In the genomic region with DNA sequence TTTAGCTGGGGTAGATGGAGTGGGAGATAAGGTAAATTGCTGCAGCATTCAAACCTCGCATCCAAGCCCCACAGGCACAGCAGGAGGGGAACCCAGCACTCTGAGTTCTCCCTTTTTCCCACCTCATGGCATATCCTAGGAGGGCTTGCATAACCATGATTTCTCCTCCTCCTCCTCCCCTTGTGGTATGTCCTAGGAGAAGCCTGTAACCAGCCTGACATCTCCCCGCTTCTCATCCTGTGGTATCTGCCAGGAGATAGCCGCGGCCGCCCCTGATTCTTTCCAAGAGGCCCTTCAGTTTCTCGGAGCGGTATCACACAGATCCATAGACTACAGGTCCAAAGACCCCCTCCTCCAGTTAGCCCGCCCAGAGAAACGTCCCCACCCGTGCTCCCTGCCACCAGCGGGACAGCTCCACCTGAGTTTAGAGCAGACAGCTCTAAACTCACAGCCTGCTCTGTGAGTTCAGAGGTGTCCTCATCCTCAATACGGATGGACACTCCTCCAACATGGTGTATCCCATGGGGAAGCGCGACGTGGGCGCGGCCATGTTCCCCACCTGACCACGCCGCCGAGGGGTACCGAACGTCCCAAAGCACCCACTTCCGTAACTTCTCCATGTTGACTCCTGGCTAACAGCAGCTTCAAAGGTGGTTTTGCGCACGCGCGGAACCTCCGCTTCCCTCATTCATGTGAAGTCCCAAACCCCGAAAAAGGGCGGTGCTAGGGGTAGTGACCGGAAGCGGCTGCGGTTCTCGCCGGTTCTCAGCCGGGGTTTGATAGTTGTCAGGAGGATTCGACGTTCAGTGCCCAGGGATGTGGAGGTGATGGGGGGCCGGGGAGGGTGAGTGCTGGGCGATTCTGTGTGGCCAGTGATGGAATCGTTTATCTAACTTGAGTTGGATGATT, we compare ENCODE assay signal across 8 cellular contexts. TPM values are rescaled to one million over a fixed set of nuclear protein-coding genes. Genes with fewer than 3 reads are reported as not detected.
DNase-seq lines count a peak whose midpoint lies in the region; ATAC-seq and TF ChIP-seq lines count a peak whose summit lies in the region.

TSS of gene ZNF81 (plus strand) at position 739 of the 909 bp plus-strand sequence. CDS start 9,366 bp downstream, outside the sequence.

- peak within 1 kb of the TSS; percentile 76; the same call in 1 of the 2 replicates for H3K23ac ChIP-seq in IMR-90 (ENCODE audit: low read depth, low read length)

- H3K79me2 ChIP-seq in OCI-LY7 (ENCODE audit: insufficient read depth, low read depth, low read length): peaks cover 28% of the 10 kb centered on the region

- no peaks in the 10 kb centered on the region for H3K9me2 ChIP-seq in OCI-LY7 (ENCODE audit: insufficient read depth, low read length)

- H3K9ac ChIP-seq in IMR-90 (ENCODE audit: low read depth, low read length): peak within 1 kb of the TSS; percentile 70

- H4K5ac ChIP-seq in IMR-90 (ENCODE audit: low read depth, low read length): peak within 1 kb of the TSS; percentile 53

- POLR2A ChIA-PET in IMR-90 (lab: Charles Lee; ENCODE audit: unreplicated experiment) (no interaction called here), OCI-LY7 (lab: Charles Lee) (interaction anchor here (0.8 to 1.0 kb wide), 2 partner anchors 185 to 281 kb away, joined by 3 to 4 read pairs; no protein-coding TSS in a partner anchor)

- BruUV-seq in IMR-90 (replicated peaks; lab: Mats Ljungman, UMichigan) (no TSS peak), OCI-LY7 (replicated peaks; lab: Mats Ljungman, UMichigan) (TSS peak; percentile 82)

- TF ChIP-seq POLR2A in IMR-90 (IDR thresholded peaks at IDR 0.05; ENCODE audit: low read depth, low read length): peak; percentile 73

- peak within 1 kb of the TSS; percentile 97 for H2AFZ ChIP-seq in IMR-90 (replicated peaks; ENCODE audit: low read length, poor library complexity)
- H2AFZ ChIP-seq in OCI-LY7 (ENCODE audit: low read length): peak within 1 kb of the TSS; percentile 94

- no peak within 1 kb of the TSS; the same call in 1 of the 2 replicates for H2AK5ac ChIP-seq in IMR-90 (ENCODE audit: low read depth, low read length)

- no peaks in the 10 kb centered on the region for H3K9me1 ChIP-seq in IMR-90 (ENCODE audit: insufficient read depth, low read length)

- intact Hi-C loops in IMR-90 (cut with micrococcal nuclease): loop anchor here (1.0 to 5.0 kb wide), 2 partner anchors 174 to 656 kb away; no protein-coding TSS in a partner anchor
- intact Hi-C loops in OCI-LY7 (cut with micrococcal nuclease; ENCODE audit: unreplicated experiment): loop anchor here (5.0 to 10.0 kb wide), 2 partner anchors 91 to 182 kb away; partner anchors contain the start of genes ELK1 and UXT

- H3K4ac ChIP-seq in IMR-90 (ENCODE audit: low read depth, low read length): peak within 1 kb of the TSS; percentile 91

- peak within 1 kb of the TSS; percentile 87 for H3K14ac ChIP-seq in IMR-90 (replicated peaks; ENCODE audit: low read depth, low read length)

- H3K27me3 ChIP-seq in IMR-90 (ENCODE audit: control insufficient read depth, insufficient read depth, low read length): no peaks in the 10 kb centered on the region

- no peaks in the 10 kb centered on the region for H3K9me3 ChIP-seq in IMR-90 (ENCODE audit: control insufficient read depth, insufficient read depth, low read length)
- H3K9me3 ChIP-seq in OCI-LY7 (ENCODE audit: low read length): no peaks in the 10 kb centered on the region

- peak within 1 kb of the TSS; percentile 73; the same call in 1 of the 2 replicates for H2BK120ac ChIP-seq in IMR-90 (ENCODE audit: low read depth, low read length)

- WGBS in IMR-90 (ENCODE audit: extremely low coverage in 2 of 2, insufficient read length in 1 of 2), 2 experiments: 20% methylated on average over 5 of the region's 41 CpGs; no CpG with 5 or more reads in 1 of the 2 experiments

- H3K79me1 ChIP-seq in IMR-90 (ENCODE audit: low read depth in 1 of 2, low read length in 2 of 2): no peaks in the 10 kb centered on the region; a peak in 1 of 4 replicates

- H3K4me3 ChIP-seq in IMR-90 (ENCODE audit: insufficient read depth, low read depth, low read length): peak within 1 kb of the TSS; percentile 65
- H3K4me3 ChIP-seq in OCI-LY7 (ENCODE audit: low read depth, low read length, poor library complexity, severe bottlenecking): peak within 1 kb of the TSS; percentile 90

- TF ChIP-seq CTCF in IMR-90 (conservative IDR thresholded peaks at IDR 0.05; ENCODE audit: low read depth, low read length) (no peak), OCI-LY7 (conservative IDR thresholded peaks at IDR 0.05; ENCODE audit: low read length) (no peak)

- H3K56ac ChIP-seq in IMR-90 (ENCODE audit: extremely low read depth, insufficient read depth, low read length): peak within 1 kb of the TSS; percentile 53

- DNase-seq in DMS114 treated with DMSO at 0.1 percent for 48 hours (lab: John Stamatoyannopoulos, UW; ENCODE audit: unreplicated experiment) (peak; percentile 92), IMR-90 (peak; percentile 96), OCI-LY7 (ENCODE audit: low spot score) (peak; percentile 95), activated T-cell treated with anti-CD3 and anti-CD28 coated beads for 24 hours (ENCODE audit: low read depth) (peak; percentile 83), epidermal melanocyte (ENCODE audit: insufficient read length, low spot score) (peak; percentile 55), middle frontal gyrus (ENCODE audit: extremely low spot score, low spot score) (peak; percentile 86)
- peak; percentile 80 to 85 for DNase-seq in stimulated activated CD8-positive, alpha-beta memory T cell treated with anti-CD3 and anti-CD28 coated beads, Interleukin-2, amount 100 ng/mL, for 1 hour (ENCODE audit: low read depth in 2 of 2)

- H3K4me2 ChIP-seq in IMR-90 (ENCODE audit: low read depth, low read length): peak within 1 kb of the TSS; percentile 98
- peak within 1 kb of the TSS; percentile 81 for H3K4me2 ChIP-seq in OCI-LY7 (ENCODE audit: low read length)

- H4K91ac ChIP-seq in IMR-90 (ENCODE audit: insufficient read depth, low read depth, low read length): peak within 1 kb of the TSS; percentile 89

- H2AK9ac ChIP-seq in IMR-90 (replicated peaks; ENCODE audit: low read depth, low read length, poor library complexity): peak within 1 kb of the TSS; percentile 68

- peak within 1 kb of the TSS; percentile 73 for H2BK5ac ChIP-seq in IMR-90 (ENCODE audit: low read depth, low read length, poor library complexity, severe bottlenecking)

- H2BK20ac ChIP-seq in IMR-90 (ENCODE audit: low read depth, low read length): no peak within 1 kb of the TSS

- H3K27ac ChIP-seq in IMR-90 (ENCODE audit: insufficient read depth, low read length): peak within 1 kb of the TSS; percentile 78
- peak within 1 kb of the TSS; percentile 38 for H3K27ac ChIP-seq in OCI-LY7 (ENCODE audit: low read depth, low read length, poor library complexity, severe bottlenecking)

- H4K20me1 ChIP-seq in IMR-90 (ENCODE audit: insufficient read depth, low read length) (no peaks in the 10 kb centered on the region), OCI-LY7 (ENCODE audit: insufficient read depth, low read length) (no peaks in the 10 kb centered on the region)

- H3K36me3 ChIP-seq in IMR-90 (ENCODE audit: control insufficient read depth, insufficient read depth, low read length): no peaks in the 10 kb centered on the region
- H3K36me3 ChIP-seq in OCI-LY7 (ENCODE audit: insufficient read depth, low read length): no peaks in the 10 kb centered on the region

- peak within 1 kb of the TSS; percentile 54; the same call in 1 of the 2 replicates for H3K18ac ChIP-seq in IMR-90 (ENCODE audit: low read depth, low read length)

- in situ Hi-C loops in IMR-90 (cut with MboI; ENCODE audit: low sequenced_read_pairs): loop anchor here (10.0 kb wide), 1 partner anchor 188 kb away; no protein-coding TSS in a partner anchor

- dilution Hi-C loops in IMR-90 (cut with HindIII; ENCODE audit: low sequenced_read_pairs, unreplicated experiment): no loop called here

- peak within 1 kb of the TSS; percentile 57 to 90 for H4K8ac ChIP-seq in IMR-90 (ENCODE audit: low read depth in 2 of 2, low read length in 2 of 2)

- no peak for TF ChIP-seq RAD21 in IMR-90 (IDR thresholded peaks at IDR 0.05; ENCODE audit: low read length)

- ATAC-seq in GM21529 (IDR thresholded peaks at IDR 0.05; ENCODE audit: unreplicated experiment) (peak; percentile 87), IMR-90 (ENCODE audit: low read depth) (peak; percentile 97)

- H3K4me1 ChIP-seq in IMR-90 (ENCODE audit: control insufficient read depth, insufficient read depth, low read length): no peaks in the 10 kb centered on the region
- H3K4me1 ChIP-seq in OCI-LY7 (ENCODE audit: insufficient read depth, low read length, poor library complexity, severe bottlenecking): peaks cover 17% of the 10 kb centered on the region

- peak within 1 kb of the TSS; percentile 28; the same call in 1 of the 3 replicates for H2BK15ac ChIP-seq in IMR-90 (ENCODE audit: low read depth, low read length)

- CTCF ChIA-PET in IMR-90 (lab: Yijun Ruan, JAX): no interaction called here
- CTCF ChIA-PET in OCI-LY7 (lab: Charles Lee; ENCODE audit: unreplicated experiment): interaction anchor here (0.6 kb wide), 1 partner anchor 191 kb away, joined by 3 read pairs; no protein-coding TSS in a partner anchor

TF ChIP-seq in IMR-90, 13 proteins besides CTCF, POLR2A, EP300 and RAD21:
- TF ChIP-seq, protein P1, sequence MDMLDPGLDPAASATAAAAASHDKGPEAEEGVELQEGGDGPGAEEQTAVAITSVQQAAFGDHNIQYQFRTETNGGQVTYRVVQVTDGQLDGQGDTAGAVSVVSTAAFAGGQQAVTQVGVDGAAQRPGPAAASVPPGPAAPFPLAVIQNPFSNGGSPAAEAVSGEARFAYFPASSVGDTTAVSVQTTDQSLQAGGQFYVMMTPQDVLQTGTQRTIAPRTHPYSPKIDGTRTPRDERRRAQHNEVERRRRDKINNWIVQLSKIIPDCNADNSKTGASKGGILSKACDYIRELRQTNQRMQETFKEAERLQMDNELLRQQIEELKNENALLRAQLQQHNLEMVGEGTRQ (IDR thresholded peaks at IDR 0.05; ENCODE audit: low read depth, low read length): peak; percentile 81
- 0 out of 2 replicates have a peak, but pooled peaks have one; percentile 28 for TF ChIP-seq CEBPB (IDR thresholded peaks at IDR 0.05; ENCODE audit: low read depth, low read length)
- no peak for TF ChIP-seq CHD1 (IDR thresholded peaks at IDR 0.05; ENCODE audit: low read depth, low read length)
- TF ChIP-seq RFX5 (IDR thresholded peaks at IDR 0.05; ENCODE audit: low read depth, low read length): no peak
- TF ChIP-seq RCOR1 (IDR thresholded peaks at IDR 0.05; ENCODE audit: insufficient replicate concordance, low read length): no peak
- peak; percentile 84 for TF ChIP-seq MXI1 (IDR thresholded peaks at IDR 0.05; ENCODE audit: borderline replicate concordance, low read depth, low read length)
- TF ChIP-seq MAZ (IDR thresholded peaks at IDR 0.05; ENCODE audit: borderline replicate concordance, low read depth, low read length): no peak

RNA-seq across cellular contexts. Expression of gene ZNF81, which starts in this region (rescaled TPM):
- total RNA-seq in IMR-90 (2012; rRNA removed) (4.5 and 5.6 TPM in 2 replicates), OCI-LY7 (2022) (12.3 and 12.8 TPM in 2 replicates)
- 2.1 TPM in 2 replicates for polyA plus RNA-seq in IMR-90 (2012; rRNA removed)
- polyA plus RNA-seq in IMR-90 (2012; cell fraction: cytosol; rRNA removed): 0.58 and 2.9 TPM in 2 replicates
- polyA plus RNA-seq in IMR-90 (2012; cell fraction: nucleus; rRNA removed; ENCODE audit: low replicate concordance): 1.6 and 4.3 TPM in 2 replicates
- total RNA-seq in OCI-LY7 (2014; rRNA removed; shearing (Covaris generic)): 4.9 and 7.1 TPM in 2 replicates

Comparison
In these comparisons a context has a peak if more than half of its experiments do, and no peak if none do; other contexts are left out.
1. Peak in every context shown above with its lines: DNase-seq, ATAC-seq, H3K4me3 ChIP-seq and H3K27ac ChIP-seq.